15 cellular contexts compared by ENCODE assay signal in genomic region chr16:11315499-11315898, GRCh38. TPM values are rescaled to one million over a fixed set of nuclear protein-coding genes. Genes with fewer than 3 reads are reported as not detected.
A peak's percentile ranks its signal among the peaks of the same experiment; 100 is the strongest.
DNase-seq lines count a peak whose midpoint lies in the region; TF ChIP-seq lines count a peak whose summit lies in the region.
"Had no signal": no experiment of that assay in that cellular context is flagged by ENCODE, and none has a peak within 500 bp of the region (broad histone marks: within the 10 kb centered on the region; RNA-seq: fewer than 3 reads in every experiment).

No MANE protein-coding gene starts in this region.

- H3K18ac ChIP-seq in neuronal stem cell (ENCODE audit: low read length) = peak overlapping the region; percentile 46

- H2AFZ ChIP-seq in neuronal stem cell (ENCODE audit: low read length) = peak overlapping the region; percentile 58

- H3K9me3 ChIP-seq in DOHH2 (ENCODE audit: control insufficient read depth, insufficient read depth, low read length) (no peaks in the 10 kb centered on the region), neuronal stem cell (replicated peaks in 1 of 2; ENCODE audit: control insufficient read depth in 2 of 2, insufficient read depth in 1 of 2, low read depth in 1 of 2, low read length in 2 of 2) (peaks cover 0 to 2% of the 10 kb centered on the region in 2 donors), stomach (no peaks in the 10 kb centered on the region)

- no peaks in the 10 kb centered on the region for H3K79me2 ChIP-seq in DOHH2 (ENCODE audit: control insufficient read depth, low read length)

- H3K79me1 ChIP-seq in neuronal stem cell (ENCODE audit: low read depth, low read length) = no peaks in the 10 kb centered on the region

- WGBS in neuronal stem cell (ENCODE audit: extremely low coverage in 2 of 2, insufficient read length in 2 of 2, insufficient replicate concordance in 1 of 2), 2 donors = no CpG with 5 or more reads among the region's 13 CpGs
- 49 to 69% (median 64%) methylated on average over 9 to 13 of the region's 13 CpGs for WGBS in stomach, 5 donors

- H3K4me2 ChIP-seq in DOHH2 (ENCODE audit: low read length) = 0 out of 2 replicates have a peak overlapping the region, but pooled peaks have one; percentile 13
- no peak overlapping the region for H3K4me2 ChIP-seq in neuronal stem cell (ENCODE audit: insufficient read depth, low read length, poor library complexity, severe bottlenecking)

- no peak overlapping the region for H3K14ac ChIP-seq in neuronal stem cell (ENCODE audit: low read length)

- peak; percentile 20 for DNase-seq in NCI-H2227 treated with DMSO at 0.1 percent for 48 hours (lab: John Stamatoyannopoulos, UW)
- DNase-seq in endothelial cell (ENCODE audit: low spot score) = peak; percentile 56
- peak; percentile 82 for DNase-seq in neuronal stem cell (ENCODE audit: low spot score)
- no peak for DNase-seq in stomach
- no peak for DNase-seq in NCI-H2107 treated with DMSO at 0.1 percent for 48 hours (lab: John Stamatoyannopoulos, UW; ENCODE audit: unreplicated experiment)
- no peak for DNase-seq in mesenteric fat pad (ENCODE audit: low spot score)
- no peak for DNase-seq in middle frontal gyrus (ENCODE audit: extremely low spot score, low spot score)
- DNase-seq: activated CD8-positive, alpha-beta T cell treated with anti-CD3 and anti-CD28 coated beads for 36 hours; CD8-positive, alpha-beta T cell; NCI-H446 had no signal

- intact Hi-C loops in stomach (cut with DNase I; ENCODE audit: low total_unique reads) = no loop called here

- H4K8ac ChIP-seq in neuronal stem cell (ENCODE audit: low read depth, low read length) = no peak overlapping the region

- H3K27ac ChIP-seq in DOHH2 (ENCODE audit: low read depth, low read length) = no peak overlapping the region
- no peak overlapping the region for H3K27ac ChIP-seq in neuronal stem cell (replicated peaks; ENCODE audit: low read length)
- H3K27ac ChIP-seq in stomach = no peak overlapping the region

- no peak overlapping the region for H2BK120ac ChIP-seq in neuronal stem cell (ENCODE audit: low read depth, low read length)

- H2AK5ac ChIP-seq in neuronal stem cell (ENCODE audit: low read depth, low read length) = peak overlapping the region; percentile 54

- no peak overlapping the region for H4K91ac ChIP-seq in neuronal stem cell (ENCODE audit: low read depth, low read length, poor library complexity)

- no peak for TF ChIP-seq EP300 in stomach (IDR thresholded peaks at IDR 0.05)

- H3K27me3 ChIP-seq in DOHH2 (ENCODE audit: control insufficient read depth, low read length) = peaks cover 7% of the 10 kb centered on the region; the same call in 1 of the 2 replicates
- H3K27me3 ChIP-seq in neuronal stem cell (ENCODE audit: control insufficient read depth in 3 of 3, insufficient read depth in 3 of 3, low read depth in 1 of 3, low read length in 3 of 3) = peaks cover 0 to 4% (median 0%) of the 10 kb centered on the region in 3 experiments
- peaks cover 0 to 4% (median 0%) of the 10 kb centered on the region in 3 donors for H3K27me3 ChIP-seq in stomach

- peaks cover 15% of the 10 kb centered on the region for H3K4me1 Mint-ChIP-seq in endothelial cell (ENCODE audit: unreplicated experiment)

- peaks cover 7% of the 10 kb centered on the region for H3K27me3 Mint-ChIP-seq in endothelial cell (ENCODE audit: unreplicated experiment)
- H3K27me3 Mint-ChIP-seq: activated CD8-positive, alpha-beta T cell treated with anti-CD3 and anti-CD28 coated beads for 36 hours; activated naive CD8-positive, alpha-beta T cell had no signal

- no peak overlapping the region for H2BK15ac ChIP-seq in neuronal stem cell (ENCODE audit: low read length)

- no peaks in the 10 kb centered on the region for H3K36me3 ChIP-seq in DOHH2 (ENCODE audit: control insufficient read depth, low read length)
- H3K36me3 ChIP-seq in neuronal stem cell (replicated peaks in 1 of 2; ENCODE audit: control insufficient read depth in 2 of 2, insufficient read depth in 2 of 2, low read length in 2 of 2) = no peaks in the 10 kb centered on the region
- H3K36me3 ChIP-seq in stomach = no peaks in the 10 kb centered on the region

- no peaks in the 10 kb centered on the region for H3K9me3 Mint-ChIP-seq in endothelial cell (ENCODE audit: unreplicated experiment)
- H3K9me3 Mint-ChIP-seq: activated CD8-positive, alpha-beta T cell treated with anti-CD3 and anti-CD28 coated beads for 36 hours; CD8-positive, alpha-beta T cell had no signal

- no peak for TF ChIP-seq CTCF in DOHH2 (IDR thresholded peaks at IDR 0.05; ENCODE audit: low read depth, low read length, poor library complexity, severe bottlenecking)
- peak; percentile 61 for TF ChIP-seq CTCF in endothelial cell (IDR thresholded peaks at IDR 0.05; ENCODE audit: unreplicated experiment)
- no peak for TF ChIP-seq CTCF in stomach (IDR thresholded peaks at IDR 0.05)

- H3F3A ChIP-seq in DOHH2 (ENCODE audit: control insufficient read depth, insufficient read depth) = peaks cover 7% of the 10 kb centered on the region

- no peak overlapping the region for H3K23ac ChIP-seq in neuronal stem cell (ENCODE audit: low read depth, low read length, poor library complexity)

- H3K36me3 Mint-ChIP-seq in endothelial cell (ENCODE audit: low read depth, unreplicated experiment) = no peaks in the 10 kb centered on the region
- H3K36me3 Mint-ChIP-seq: activated naive CD8-positive, alpha-beta T cell; CD8-positive, alpha-beta T cell had no signal

- no peak overlapping the region for H3K4me3 Mint-ChIP-seq in endothelial cell (ENCODE audit: unreplicated experiment)
- H3K4me3 Mint-ChIP-seq: activated CD8-positive, alpha-beta T cell treated with anti-CD3 and anti-CD28 coated beads for 36 hours; activated naive CD8-positive, alpha-beta T cell; CD8-positive, alpha-beta T cell had no signal

- H3K9me2 ChIP-seq in DOHH2 (replicated peaks; ENCODE audit: control insufficient read depth, low read length) = no peaks in the 10 kb centered on the region

- no peak overlapping the region for H3K4ac ChIP-seq in neuronal stem cell (ENCODE audit: low read length)

- peaks cover 69% of the 10 kb centered on the region for H3K4me1 ChIP-seq in DOHH2 (ENCODE audit: control insufficient read depth, low read length)
- H3K4me1 ChIP-seq in neuronal stem cell (ENCODE audit: control insufficient read depth in 2 of 2, insufficient read depth in 1 of 2, low read depth in 1 of 2, low read length in 2 of 2) = peaks cover 10 to 33% of the 10 kb centered on the region in 2 donors
- H3K4me1 ChIP-seq in stomach = peaks cover 0 to 26% (median 15%) of the 10 kb centered on the region in 4 donors

- no peaks in the 10 kb centered on the region for H4K20me1 ChIP-seq in DOHH2 (ENCODE audit: control insufficient read depth, insufficient read depth, low read depth, low read length)

- peak overlapping the region; percentile 35 for H2BK5ac ChIP-seq in neuronal stem cell (ENCODE audit: low read length)

- no peak overlapping the region for H2BK12ac ChIP-seq in neuronal stem cell (ENCODE audit: low read length)

- H3K4me3 ChIP-seq in DOHH2 (ENCODE audit: low read length) = no peak overlapping the region
- H3K4me3 ChIP-seq in neuronal stem cell (ENCODE audit: low read length in 2 of 2) = no peak overlapping the region
- no peak overlapping the region for H3K4me3 ChIP-seq in stomach
- H3K4me3 ChIP-seq: GM12878, K562 had no signal

- no peak overlapping the region for H3K27ac Mint-ChIP-seq in endothelial cell (ENCODE audit: unreplicated experiment)
- H3K27ac Mint-ChIP-seq: activated CD8-positive, alpha-beta T cell treated with anti-CD3 and anti-CD28 coated beads for 36 hours; activated naive CD8-positive, alpha-beta T cell; CD8-positive, alpha-beta T cell had no signal

- no peak overlapping the region for H3K9ac ChIP-seq in neuronal stem cell (ENCODE audit: low read depth, low read length, poor library complexity)

- no peak for TF ChIP-seq POLR2A in stomach (IDR thresholded peaks at IDR 0.05)

RNA-seq across cellular contexts. Expression of gene RMI2, which starts 29.8 kb away (rescaled TPM):
- total RNA-seq in endothelial cell (ENCODE audit: unreplicated experiment) (10.5 TPM), stomach (10 to 100 TPM in 3 of 5 donors, 1 to 10 TPM in 2; 2.3 to 79.9 (median 10.5) TPM), mesenteric fat pad (0.45 TPM)
- polyA plus RNA-seq in neuronal stem cell (2013, experiment 1 of 2) = 48.2 TPM
- 49.5 TPM for polyA plus RNA-seq in neuronal stem cell (2013, experiment 2 of 2)
- 1 to 10 TPM; 6.9 to 9.6 (median 7.0) TPM for polyA plus RNA-seq in stomach

RNA-seq across cellular contexts. Expression of gene PRM1, which starts 34.4 kb away (rescaled TPM):
- not detected for total RNA-seq in endothelial cell (ENCODE audit: unreplicated experiment)
- not detected for polyA plus RNA-seq in neuronal stem cell (2013, experiment 1 of 2)
- polyA plus RNA-seq in neuronal stem cell (2013, experiment 2 of 2) = not detected
- not detected for total RNA-seq in stomach
- polyA plus RNA-seq in stomach = not detected
- not detected for total RNA-seq in mesenteric fat pad
- total RNA-seq: activated CD8-positive, alpha-beta T cell treated with anti-CD3 and anti-CD28 coated beads for 36 hours; CD8-positive, alpha-beta T cell; GM12878; K562; liver had no signal
- polyA plus RNA-seq: K562, liver had no signal

RNA-seq across cellular contexts. Expression of gene PRM2, which starts 39.2 kb away (rescaled TPM):
- total RNA-seq in endothelial cell (ENCODE audit: unreplicated experiment) = not detected
- polyA plus RNA-seq in neuronal stem cell (2013, experiment 1 of 2) = not detected
- polyA plus RNA-seq in neuronal stem cell (2013, experiment 2 of 2) = not detected
- not detected for total RNA-seq in stomach
- not detected for polyA plus RNA-seq in stomach
- total RNA-seq in mesenteric fat pad = not detected
- total RNA-seq: activated CD8-positive, alpha-beta T cell treated with anti-CD3 and anti-CD28 coated beads for 36 hours; CD8-positive, alpha-beta T cell; GM12878; K562; liver had no signal
- polyA plus RNA-seq: GM12878, K562, liver had no signal

RNA-seq across cellular contexts. Expression of gene PRM3, which starts 42.1 kb away (rescaled TPM):
- total RNA-seq in endothelial cell (ENCODE audit: unreplicated experiment) = not detected
- not detected for polyA plus RNA-seq in neuronal stem cell (2013, experiment 1 of 2)
- polyA plus RNA-seq in neuronal stem cell (2013, experiment 2 of 2) = not detected
- total RNA-seq in stomach = not detected
- polyA plus RNA-seq in stomach = not detected
- not detected for total RNA-seq in mesenteric fat pad
- total RNA-seq: activated CD8-positive, alpha-beta T cell treated with anti-CD3 and anti-CD28 coated beads for 36 hours; CD8-positive, alpha-beta T cell; GM12878; K562; liver had no signal
- polyA plus RNA-seq: GM12878, K562, liver had no signal

RNA-seq across cellular contexts. Expression of gene TNP2, which starts 46.4 kb away (rescaled TPM):
- total RNA-seq in endothelial cell (ENCODE audit: unreplicated experiment) (not detected), stomach (not detected), mesenteric fat pad (not detected)
- not detected for polyA plus RNA-seq in neuronal stem cell (2013, experiment 1 of 2)
- not detected for polyA plus RNA-seq in neuronal stem cell (2013, experiment 2 of 2)
- not detected for polyA plus RNA-seq in stomach
- total RNA-seq: activated CD8-positive, alpha-beta T cell treated with anti-CD3 and anti-CD28 coated beads for 36 hours; CD8-positive, alpha-beta T cell; GM12878; K562; liver had no signal
- polyA plus RNA-seq: GM12878, K562, liver had no signal

Comparison
In these comparisons a context has a peak if more than half of its experiments do, and no peak if none do; other contexts are left out.
1. DNase-seq: peak in NCI-H2227 treated with DMSO at 0.1 percent for 48 hours (single experiment), endothelial cell (single experiment) and neuronal stem cell (single experiment); none in stomach (single experiment), NCI-H2107 treated with DMSO at 0.1 percent for 48 hours (single experiment), mesenteric fat pad (single experiment) and middle frontal gyrus (single experiment).